8 cellular contexts compared by ENCODE assay signal in the genomic region with DNA sequence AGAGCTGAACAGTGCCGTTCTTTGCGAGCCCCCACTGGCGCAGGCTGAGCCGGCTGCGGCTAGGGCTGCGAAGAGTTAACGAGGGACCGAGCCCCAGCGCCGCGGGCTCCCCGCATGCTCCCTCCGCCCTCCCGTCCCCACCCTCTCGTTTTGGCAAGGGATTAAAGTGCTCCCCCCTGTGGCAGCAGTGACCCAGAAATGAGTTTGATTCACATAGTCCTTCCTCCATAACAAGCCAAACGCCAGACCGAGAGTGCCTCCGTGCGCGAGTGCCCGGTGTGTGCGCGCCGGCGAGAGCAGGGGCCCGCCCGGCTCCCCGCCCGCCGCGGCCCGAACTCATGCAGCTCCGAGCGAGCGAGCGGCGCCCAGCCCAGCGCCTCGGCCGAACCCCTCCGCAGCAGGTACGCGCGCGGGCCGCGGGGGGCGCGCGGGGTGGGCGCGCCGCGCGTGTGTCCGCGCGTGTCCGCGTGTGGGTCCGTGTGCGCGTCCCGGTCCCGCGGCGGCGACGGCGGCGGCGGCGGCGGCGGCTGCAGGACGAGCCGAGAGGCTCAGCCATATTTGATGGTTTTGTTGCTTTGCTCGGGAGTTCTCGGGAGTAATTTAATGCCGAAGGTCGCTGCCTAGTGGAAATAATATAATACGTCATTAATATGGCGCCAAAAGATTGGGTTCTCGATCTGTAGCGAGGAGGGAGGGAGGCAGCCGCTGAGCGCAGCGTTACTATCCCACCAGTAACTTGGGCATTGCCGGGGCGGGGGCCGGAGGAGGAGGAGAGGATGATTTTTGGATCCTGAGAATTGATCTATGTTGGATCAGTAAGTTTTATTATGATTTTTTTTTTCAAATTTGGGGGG. TPM values are rescaled to one million over a fixed set of nuclear protein-coding genes. Genes with fewer than 3 reads are reported as not detected.
DNase-seq lines count a peak whose midpoint lies in the region; ATAC-seq and TF ChIP-seq lines count a peak whose summit lies in the region.

A gene (plus strand): TSS at position 224 of the 854 bp plus-strand sequence. CDS start 22,059 bp downstream, outside the sequence.

- H3K27me3 ChIP-seq in thymus (ENCODE audit: control insufficient read depth, insufficient read depth): no peaks in the 10 kb centered on the region

- no peaks in the 10 kb centered on the region for H3K27me3 Mint-ChIP-seq in activated naive CD8-positive, alpha-beta T cell
- H3K27me3 Mint-ChIP-seq in glutamatergic neuron (ENCODE audit: unreplicated experiment): peaks cover 4% of the 10 kb centered on the region
- no peaks in the 10 kb centered on the region for H3K27me3 Mint-ChIP-seq in osteocyte (ENCODE audit: unreplicated experiment)

- H3K4me1 ChIP-seq in thymus (ENCODE audit: control insufficient read depth, insufficient read depth, low read length): no peaks in the 10 kb centered on the region

- no peaks in the 10 kb centered on the region for H3K36me3 Mint-ChIP-seq in activated naive CD8-positive, alpha-beta T cell
- H3K36me3 Mint-ChIP-seq in glutamatergic neuron (ENCODE audit: unreplicated experiment) (no peaks in the 10 kb centered on the region), osteocyte (ENCODE audit: unreplicated experiment) (no peaks in the 10 kb centered on the region)

- H3K4me3 ChIP-seq in GM12864 (ENCODE audit: low read depth, low read length) (peak within 1 kb of the TSS; percentile 59), thymus (ENCODE audit: low read length) (peak within 1 kb of the TSS; percentile 91)

- H3K4me3 Mint-ChIP-seq in activated naive CD8-positive, alpha-beta T cell: peak within 1 kb of the TSS; percentile 100
- H3K4me3 Mint-ChIP-seq in glutamatergic neuron (ENCODE audit: unreplicated experiment) (peak within 1 kb of the TSS; percentile 97), osteocyte (ENCODE audit: unreplicated experiment) (peak within 1 kb of the TSS; percentile 94)

- no peaks in the 10 kb centered on the region for H3K9me3 ChIP-seq in thymus (ENCODE audit: control insufficient read depth)

- peak within 1 kb of the TSS; percentile 100 for H3K27ac Mint-ChIP-seq in activated naive CD8-positive, alpha-beta T cell
- H3K27ac Mint-ChIP-seq in glutamatergic neuron (ENCODE audit: unreplicated experiment) (peak within 1 kb of the TSS; percentile 93), osteocyte (ENCODE audit: unreplicated experiment) (peak within 1 kb of the TSS; percentile 97)

- ATAC-seq in HG02623 (IDR thresholded peaks at IDR 0.05; ENCODE audit: unreplicated experiment): peak; percentile 42

- H3K27ac ChIP-seq in thymus (ENCODE audit: low read depth): peak within 1 kb of the TSS; percentile 90

- DNase-seq in GM12864 (ENCODE audit: low read depth) (peak; percentile 87), NCI-H1092 treated with DMSO at 0.1 percent for 48 hours (lab: John Stamatoyannopoulos, UW) (peak; percentile 94), SKM-1 (lab: John Stamatoyannopoulos, UW; ENCODE audit: unreplicated experiment) (peak; percentile 89), glutamatergic neuron (peak; percentile 91), osteocyte (ENCODE audit: extremely low spot score, unreplicated experiment) (peak; percentile 97)

- no peaks in the 10 kb centered on the region for H3K9me3 Mint-ChIP-seq in activated naive CD8-positive, alpha-beta T cell (ENCODE audit: low read depth)
- H3K9me3 Mint-ChIP-seq in glutamatergic neuron (ENCODE audit: unreplicated experiment) (peaks cover 6% of the 10 kb centered on the region), osteocyte (ENCODE audit: unreplicated experiment) (no peaks in the 10 kb centered on the region)

- H3K4me1 Mint-ChIP-seq in activated naive CD8-positive, alpha-beta T cell (ENCODE audit: low read depth): peaks cover 16% of the 10 kb centered on the region
- H3K4me1 Mint-ChIP-seq in glutamatergic neuron (ENCODE audit: low read depth, unreplicated experiment) (peaks cover 3% of the 10 kb centered on the region), osteocyte (ENCODE audit: unreplicated experiment) (peaks cover 15% of the 10 kb centered on the region)

- under 1% methylated on average over 91 of the region's 91 CpGs for WGBS in thymus

- H3K36me3 ChIP-seq in thymus (ENCODE audit: control insufficient read depth, insufficient read depth): no peaks in the 10 kb centered on the region

- TF ChIP-seq CTCF in GM12864 (IDR thresholded peaks at IDR 0.05; ENCODE audit: low read depth, low read length, missing control alignments) (peak; percentile 64), glutamatergic neuron (IDR thresholded peaks at IDR 0.05; ENCODE audit: partially characterized antibody, unreplicated experiment) (peak; percentile 55), osteocyte (IDR thresholded peaks at IDR 0.05) (peak; percentile 78)

RNA-seq across cellular contexts. Expression of the gene that starts here (rescaled TPM):
- total RNA-seq in glutamatergic neuron (ENCODE audit: unreplicated experiment) (9.1 TPM), osteocyte (19.7 and 20.4 TPM in 2 replicates)
- 18.6 TPM for polyA plus RNA-seq in thymus

Comparison
In these comparisons a context has a peak if more than half of its experiments do, and no peak if none do; other contexts are left out.
1. Peak in every context shown above with its lines: DNase-seq, ATAC-seq, H3K4me3 ChIP-seq and H3K27ac ChIP-seq.